In the genomic region with DNA sequence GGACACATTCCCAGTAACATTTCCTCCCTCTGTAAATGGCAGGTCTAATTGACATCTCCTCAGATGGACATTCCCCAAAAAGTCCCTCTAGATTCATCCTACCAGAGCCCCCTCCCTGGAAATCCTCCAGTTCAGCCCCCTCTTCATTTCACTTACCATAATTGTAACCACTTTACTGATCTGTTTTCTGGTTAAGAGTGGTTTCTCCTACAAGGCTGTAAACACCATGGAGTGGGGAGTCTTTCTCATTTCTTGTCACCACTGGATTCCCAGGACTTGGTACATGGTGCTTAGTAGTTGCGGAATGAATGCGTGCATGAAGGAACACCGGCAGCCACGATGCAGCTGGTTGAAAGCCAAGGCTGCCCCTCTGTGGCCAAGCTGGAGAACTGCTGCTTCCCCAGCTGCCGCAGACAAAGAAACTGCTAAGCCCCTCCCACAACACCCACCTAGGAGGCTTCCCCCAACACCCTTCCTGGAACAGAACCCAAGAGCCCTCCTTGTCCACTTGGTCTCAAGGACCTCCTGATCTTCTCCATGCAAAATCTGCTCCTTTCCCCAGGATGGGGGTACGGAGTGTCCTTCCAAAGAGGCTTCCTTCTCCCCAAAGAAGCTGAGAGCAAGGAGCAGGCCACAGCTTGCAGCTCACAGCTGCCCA, we compare ENCODE assay signal across 8 cellular contexts. TPM values are rescaled to one million over a fixed set of nuclear protein-coding genes. Genes with fewer than 3 reads are reported as not detected.
A peak's percentile ranks its signal among the peaks of the same experiment; 100 is the strongest.
DNase-seq lines count a peak whose midpoint lies in the region; ATAC-seq and TF ChIP-seq lines count a peak whose summit lies in the region.

No MANE protein-coding gene starts in this region.

- intact Hi-C loops in head of caudate nucleus (cut with DNase I): loop anchor here (2.0 kb wide), 1 partner anchor 37 kb away; no protein-coding TSS in a partner anchor

- TF ChIP-seq CTCF in GM12872 (IDR thresholded peaks at IDR 0.05; ENCODE audit: insufficient read depth, low read depth, low read length) (peak; percentile 97), parathyroid adenoma (IDR thresholded peaks at IDR 0.05) (peak; percentile 66), type B pancreatic cell (conservative IDR thresholded peaks at IDR 0.05) (peak; percentile 94)

- no peak overlapping the region for H3K4me3 ChIP-seq in parathyroid adenoma (ENCODE audit: low read depth, low read length)

- no peak overlapping the region for H2AFZ ChIP-seq in parathyroid adenoma

- H3K79me2 ChIP-seq in parathyroid adenoma: no peaks in the 10 kb centered on the region

- no peak for ATAC-seq in GM19452 (IDR thresholded peaks at IDR 0.05; ENCODE audit: unreplicated experiment)

- H3K9ac ChIP-seq in parathyroid adenoma: no peak overlapping the region

- no peak overlapping the region for H3K27ac Mint-ChIP-seq in activated naive CD4-positive, alpha-beta T cell treated with anti-CD3 and anti-CD28 coated beads, Interleukin-2, amount 10 ng/mL, durations not matched to agents 7 days and 5 days
- H3K27ac Mint-ChIP-seq in type B pancreatic cell: peak overlapping the region; percentile 85

- no peak overlapping the region for H3K4me3 Mint-ChIP-seq in activated naive CD4-positive, alpha-beta T cell treated with anti-CD3 and anti-CD28 coated beads, Interleukin-2, amount 10 ng/mL, durations not matched to agents 7 days and 5 days
- H3K4me3 Mint-ChIP-seq in type B pancreatic cell: no peak overlapping the region

- H3K36me3 Mint-ChIP-seq in activated naive CD4-positive, alpha-beta T cell treated with anti-CD3 and anti-CD28 coated beads, Interleukin-2, amount 10 ng/mL, durations not matched to agents 7 days and 5 days: peaks cover 58% of the 10 kb centered on the region
- peaks cover 23% of the 10 kb centered on the region for H3K36me3 Mint-ChIP-seq in type B pancreatic cell

- H3K36me3 ChIP-seq in parathyroid adenoma (ENCODE audit: control insufficient read depth, insufficient read depth, low read length): no peaks in the 10 kb centered on the region

- CTCF ChIA-PET in activated naive CD4-positive, alpha-beta T cell treated with anti-CD3 and anti-CD28 coated beads, Interleukin-2, amount 10 ng/mL, durations not matched to agents 7 days and 5 days (lab: Charles Lee): interaction anchor here (0.8 to 4.6 kb wide), 14 partner anchors 8 to 139 kb away, joined by 3 to 47 read pairs (median 4); no protein-coding TSS in a partner anchor

- no peak overlapping the region for H3K4me2 ChIP-seq in parathyroid adenoma (ENCODE audit: low read length)

- DNase-seq in LoVo (ENCODE audit: low spot score) (peak; percentile 16), SK-N-DZ (ENCODE audit: low spot score) (peak; percentile 86), head of caudate nucleus (peak; percentile 66 to 90 (median 79)), type B pancreatic cell (ENCODE audit: extremely low spot score, unreplicated experiment) (peak; percentile 87)
- peak; percentile 82 for DNase-seq in activated naive CD4-positive, alpha-beta T cell treated with anti-CD3 and anti-CD28 coated beads, Interleukin-2, amount 10 ng/mL, durations not matched to agents 7 days and 5 days

- no peaks in the 10 kb centered on the region for H3K27me3 ChIP-seq in parathyroid adenoma (ENCODE audit: control insufficient read depth, insufficient read depth, low read length)

- no peaks in the 10 kb centered on the region for H3K9me3 Mint-ChIP-seq in activated naive CD4-positive, alpha-beta T cell treated with anti-CD3 and anti-CD28 coated beads, Interleukin-2, amount 10 ng/mL, durations not matched to agents 7 days and 5 days
- no peaks in the 10 kb centered on the region for H3K9me3 Mint-ChIP-seq in type B pancreatic cell

- H3K27ac ChIP-seq in parathyroid adenoma: no peak overlapping the region

- H3K4me1 ChIP-seq in parathyroid adenoma: no peaks in the 10 kb centered on the region

- peaks cover 23% of the 10 kb centered on the region for H3K4me1 Mint-ChIP-seq in activated naive CD4-positive, alpha-beta T cell treated with anti-CD3 and anti-CD28 coated beads, Interleukin-2, amount 10 ng/mL, durations not matched to agents 7 days and 5 days
- peaks cover 19% of the 10 kb centered on the region for H3K4me1 Mint-ChIP-seq in type B pancreatic cell (ENCODE audit: unreplicated experiment)

- no peaks in the 10 kb centered on the region for H3K9me3 ChIP-seq in parathyroid adenoma (ENCODE audit: control insufficient read depth, low read length)

- H3K27me3 Mint-ChIP-seq in activated naive CD4-positive, alpha-beta T cell treated with anti-CD3 and anti-CD28 coated beads, Interleukin-2, amount 10 ng/mL, durations not matched to agents 7 days and 5 days: no peaks in the 10 kb centered on the region
- H3K27me3 Mint-ChIP-seq in type B pancreatic cell: no peaks in the 10 kb centered on the region

RNA-seq across cellular contexts. Expression of a gene that starts 18.6 kb away (rescaled TPM):
- 30.3 and 31.2 TPM in 2 replicates for polyA plus RNA-seq in SK-N-DZ (2014; cell fraction: cytosol; rRNA removed)
- polyA plus RNA-seq in SK-N-DZ (2014; cell fraction: nucleus; rRNA removed): 42.9 and 46.9 TPM in 2 replicates
- total RNA-seq in type B pancreatic cell (ENCODE audit: low replicate concordance): 4.2 and 21.7 TPM in 2 replicates

RNA-seq across cellular contexts. Expression of a gene that starts 39.4 kb away (rescaled TPM):
- 32.7 and 36.4 TPM in 2 replicates for polyA plus RNA-seq in SK-N-DZ (2014; cell fraction: cytosol; rRNA removed)
- 40.3 and 52.4 TPM in 2 replicates for polyA plus RNA-seq in SK-N-DZ (2014; cell fraction: nucleus; rRNA removed)
- total RNA-seq in type B pancreatic cell (ENCODE audit: low replicate concordance): 34.3 and 38.8 TPM in 2 replicates

RNA-seq across cellular contexts. Expression of a gene that starts 51.2 kb away (rescaled TPM):
- 13.0 and 18.5 TPM in 2 replicates for polyA plus RNA-seq in SK-N-DZ (2014; cell fraction: cytosol; rRNA removed)
- 30.5 and 51.8 TPM in 2 replicates for polyA plus RNA-seq in SK-N-DZ (2014; cell fraction: nucleus; rRNA removed)
- total RNA-seq in type B pancreatic cell (ENCODE audit: low replicate concordance): 90.8 and 121 TPM in 2 replicates

Comparison
In these comparisons a context has a peak if more than half of its experiments do, and no peak if none do; other contexts are left out.
1. DNase-seq: peak in every context shown above with its lines; median percentile 87 in type B pancreatic cell; 86 in SK-N-DZ; 82 in activated naive CD4-positive, alpha-beta T cell treated with anti-CD3 and anti-CD28 coated beads, Interleukin-2, amount 10 ng/mL, durations not matched to agents 7 days and 5 days; 79 in head of caudate nucleus; 16 in LoVo.